9 cellular contexts compared by ENCODE assay signal in the genomic region with DNA sequence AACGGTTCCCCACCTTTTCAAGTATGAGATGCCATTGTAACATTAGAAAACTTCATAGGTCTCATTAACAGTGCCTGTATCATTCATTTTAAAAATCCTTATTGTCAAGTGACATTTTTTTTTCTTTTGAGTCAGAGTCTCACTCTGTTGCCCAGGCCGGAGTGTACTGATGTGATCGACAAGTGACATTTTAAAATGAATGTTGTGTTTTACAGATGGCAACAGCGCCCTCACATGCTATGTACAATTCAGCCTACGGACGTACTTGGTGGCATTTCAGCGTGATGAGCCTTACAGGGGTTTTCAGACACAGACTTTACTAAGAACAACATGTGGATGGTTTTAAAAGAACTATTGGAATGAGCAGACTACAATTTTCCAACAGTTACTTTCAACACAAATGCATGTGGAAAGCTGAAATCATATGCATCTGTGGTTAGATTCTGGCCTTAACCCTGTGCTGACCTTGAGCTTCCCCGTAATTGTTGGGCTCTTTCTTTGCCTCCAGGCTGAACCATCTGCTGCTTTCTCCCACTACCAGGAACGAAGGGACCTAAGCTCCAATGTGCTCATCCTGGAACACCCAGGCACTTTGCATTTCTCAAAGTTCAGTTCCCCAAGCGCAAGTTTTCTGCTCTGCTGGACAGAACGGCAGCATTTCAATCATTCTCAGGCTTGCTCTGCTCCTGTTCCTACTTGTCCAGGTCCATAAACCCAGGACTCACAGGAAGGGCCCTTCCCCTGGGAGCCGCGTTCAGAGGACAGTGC.
DNase-seq lines count a peak whose midpoint lies in the region; ATAC-seq, FAIRE-seq and TF ChIP-seq lines count a peak whose summit lies in the region.
"Had no signal": no experiment of that assay in that cellular context is flagged by ENCODE, and none has a peak within 500 bp of the region (broad histone marks: within the 10 kb centered on the region; RNA-seq: fewer than 3 reads in every experiment).

No MANE protein-coding gene starts in this region.

- no peaks in the 10 kb centered on the region for H3K36me3 ChIP-seq in BLaER1
- H3K36me3 ChIP-seq in HAP-1 (replicated peaks), result no peaks in the 10 kb centered on the region
- H3K36me3 ChIP-seq in endothelial cell of umbilical vein (ENCODE audit: control insufficient read depth in 2 of 2, extremely low read depth in 1 of 2, insufficient read depth in 2 of 2, low read length in 2 of 2), result no peaks in the 10 kb centered on the region
- H3K36me3 ChIP-seq in neural progenitor cell, result no peaks in the 10 kb centered on the region

- no TSS peak for BruUV-seq in endothelial cell of umbilical vein (replicated peaks; lab: Mats Ljungman, UMichigan)

- H3K4me3 ChIP-seq in BLaER1 (no peak overlapping the region), HAP-1 (no peak overlapping the region), endothelial cell of umbilical vein (replicated peaks in 1 of 3; ENCODE audit: insufficient read depth in 1 of 3, low read depth in 1 of 3, low read length in 3 of 3) (no peak overlapping the region), neural progenitor cell (no peak overlapping the region)

- H3K27ac ChIP-seq in BLaER1 (peak overlapping the region; percentile 61), endothelial cell of umbilical vein (ENCODE audit: insufficient read depth, low read depth, low read length) (no peak overlapping the region), neural progenitor cell (no peak overlapping the region)

- peaks cover 12% of the 10 kb centered on the region for H3K27me3 Mint-ChIP-seq in neural progenitor cell (ENCODE audit: insufficient read depth, low read depth)

- CTCF ChIA-PET in endothelial cell of umbilical vein (lab: Charles Lee), result interaction anchor here (0.6 to 8.6 kb wide), 24 partner anchors 14 to 504 kb away, joined by 3 to 146 read pairs (median 4); no protein-coding TSS in a partner anchor

- intact Hi-C loops in endothelial cell of umbilical vein (cut with micrococcal nuclease), result loop anchor here (1.0 kb wide), 2 partner anchors 286 to 328 kb away; no protein-coding TSS in a partner anchor

- TF ChIP-seq CTCF in endothelial cell of umbilical vein (IDR thresholded peaks at IDR 0.05; ENCODE audit: extremely low read depth in 1 of 2, insufficient read depth in 1 of 2, low read depth in 1 of 2, low read length in 2 of 2) (peak; percentile 39 to 40), neural progenitor cell (IDR thresholded peaks at IDR 0.05) (peak; percentile 61)

- H3K4me2 ChIP-seq in BLaER1 (peak overlapping the region; percentile 80), endothelial cell of umbilical vein (ENCODE audit: insufficient read depth, low read length) (no peak overlapping the region), neural progenitor cell (no peak overlapping the region)

- H3K27me3 ChIP-seq in BLaER1, result no peaks in the 10 kb centered on the region
- no peaks in the 10 kb centered on the region for H3K27me3 ChIP-seq in HAP-1 (ENCODE audit: low read depth)
- H3K27me3 ChIP-seq in endothelial cell of umbilical vein (ENCODE audit: control insufficient read depth in 2 of 2, insufficient read depth in 2 of 2, low read length in 2 of 2), result no peaks in the 10 kb centered on the region
- H3K27me3 ChIP-seq in neural progenitor cell, result no peaks in the 10 kb centered on the region

- POLR2A ChIA-PET in endothelial cell of umbilical vein (lab: Charles Lee), result no interaction called here

- H3K4me1 Mint-ChIP-seq in neural progenitor cell, result peaks cover 30% of the 10 kb centered on the region

- H3K9me3 ChIP-seq in BLaER1 (no peaks in the 10 kb centered on the region), HAP-1 (no peaks in the 10 kb centered on the region), endothelial cell of umbilical vein (replicated peaks; ENCODE audit: control insufficient read depth, insufficient read depth, low read length) (no peaks in the 10 kb centered on the region), neural progenitor cell (ENCODE audit: low read depth) (no peaks in the 10 kb centered on the region)

- FAIRE-seq in endothelial cell of umbilical vein (lab: Jason Lieb, UNC), result peak; percentile 93
- FAIRE-seq: islet of Langerhans had no signal

- DNase-seq in HAP-1 (ENCODE audit: low spot score in 2 of 2), result peak; percentile 37 to 66
- peak; percentile 92 for DNase-seq in OCI-M1 (lab: John Stamatoyannopoulos, UW)
- DNase-seq in endothelial cell of umbilical vein (ENCODE audit: low read depth, low spot score), result peak; percentile 58
- DNase-seq in neural progenitor cell (ENCODE audit: low spot score), result peak; percentile 69
- DNase-seq in LoVo (ENCODE audit: low spot score), result no peak

- dilution Hi-C loops in endothelial cell of umbilical vein (cut with MboI; ENCODE audit: extremely low pct_ligation_motif_present, low sequenced_read_pairs), result loop anchor here (25.0 kb wide), 1 partner anchor 345 kb away; no protein-coding TSS in a partner anchor

- H3K9me1 ChIP-seq in endothelial cell of umbilical vein (replicated peaks; ENCODE audit: control insufficient read depth, extremely low read depth, insufficient read depth, low read length), result no peaks in the 10 kb centered on the region

- H3K36me3 Mint-ChIP-seq in neural progenitor cell, result no peaks in the 10 kb centered on the region

- no peak for TF ChIP-seq POLR2A in endothelial cell of umbilical vein (IDR thresholded peaks at IDR 0.05; ENCODE audit: low read depth, low read length)

- H4K20me1 ChIP-seq in BLaER1 (no peaks in the 10 kb centered on the region), endothelial cell of umbilical vein (replicated peaks; ENCODE audit: control insufficient read depth, extremely low read depth, insufficient read depth, low read length) (no peaks in the 10 kb centered on the region), neural progenitor cell (ENCODE audit: low read depth) (peaks cover 11% of the 10 kb centered on the region)

- no peak overlapping the region for H2AFZ ChIP-seq in endothelial cell of umbilical vein (ENCODE audit: low read depth, low read length)
- H2AFZ ChIP-seq in neural progenitor cell (replicated peaks), result no peak overlapping the region

- H3K79me2 ChIP-seq in endothelial cell of umbilical vein (ENCODE audit: control insufficient read depth, insufficient read depth, low read length) (no peaks in the 10 kb centered on the region), neural progenitor cell (ENCODE audit: low read depth) (no peaks in the 10 kb centered on the region)

- in situ Hi-C loops in HAP-1 (cut with MboI; ENCODE audit: low sequenced_read_pairs), result loop anchor here (10.0 kb wide), 2 partner anchors 318 to 508 kb away; no protein-coding TSS in a partner anchor

- no peak for ATAC-seq in GM19455 (IDR thresholded peaks at IDR 0.05; ENCODE audit: unreplicated experiment)
- ATAC-seq in HG03139 (IDR thresholded peaks at IDR 0.05; ENCODE audit: unreplicated experiment), result no peak

- no peak overlapping the region for H3K4me3 Mint-ChIP-seq in neural progenitor cell

- H3K4me1 ChIP-seq in BLaER1 (peaks cover 91% of the 10 kb centered on the region), HAP-1 (peaks cover 4% of the 10 kb centered on the region; the same call in 1 of the 2 replicates), endothelial cell of umbilical vein (ENCODE audit: control insufficient read depth, extremely low read depth, insufficient read depth, low read length) (no peaks in the 10 kb centered on the region), neural progenitor cell (peaks cover 36% of the 10 kb centered on the region)

- H3K27ac Mint-ChIP-seq in neural progenitor cell, result peak overlapping the region; percentile 83

- H3K9me3 Mint-ChIP-seq in neural progenitor cell, result no peaks in the 10 kb centered on the region

- H3K9ac ChIP-seq in BLaER1 (peak overlapping the region; percentile 42; the same call in 1 of the 2 replicates), endothelial cell of umbilical vein (replicated peaks; ENCODE audit: extremely low read depth, insufficient read depth, low read length) (no peak overlapping the region), neural progenitor cell (no peak overlapping the region)

- peaks cover 39% of the 10 kb centered on the region for H3F3A ChIP-seq in neural progenitor cell (ENCODE audit: low read depth)

TF ChIP-seq in endothelial cell of umbilical vein, 7 proteins besides CTCF, POLR2A, EP300 and RAD21:
- no peak for TF ChIP-seq POLR2AphosphoS5 (IDR thresholded peaks at IDR 0.05; ENCODE audit: insufficient read depth, low read depth, low read length)
- no peak for TF ChIP-seq GATA2 (IDR thresholded peaks at IDR 0.05; ENCODE audit: insufficient read depth, insufficient read length, low read depth, low read length)
- TF ChIP-seq MYC (IDR thresholded peaks at IDR 0.05; ENCODE audit: low read depth, low read length), result no peak
- no peak for TF ChIP-seq EZH2 (IDR thresholded peaks at IDR 0.05; ENCODE audit: borderline replicate concordance, low read depth, low read length, severe bottlenecking)
- TF ChIP-seq, protein P1, sequence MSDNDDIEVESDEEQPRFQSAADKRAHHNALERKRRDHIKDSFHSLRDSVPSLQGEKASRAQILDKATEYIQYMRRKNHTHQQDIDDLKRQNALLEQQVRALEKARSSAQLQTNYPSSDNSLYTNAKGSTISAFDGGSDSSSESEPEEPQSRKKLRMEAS (IDR thresholded peaks at IDR 0.05; ENCODE audit: insufficient read depth, insufficient read length), result no peak
- no peak for TF ChIP-seq JUN (IDR thresholded peaks at IDR 0.05; ENCODE audit: borderline replicate concordance, insufficient read depth, insufficient read length, low read depth)
- TF ChIP-seq FOS (IDR thresholded peaks at IDR 0.05; ENCODE audit: borderline replicate concordance, insufficient read depth, low read length), result no peak
